In the genomic region with DNA sequence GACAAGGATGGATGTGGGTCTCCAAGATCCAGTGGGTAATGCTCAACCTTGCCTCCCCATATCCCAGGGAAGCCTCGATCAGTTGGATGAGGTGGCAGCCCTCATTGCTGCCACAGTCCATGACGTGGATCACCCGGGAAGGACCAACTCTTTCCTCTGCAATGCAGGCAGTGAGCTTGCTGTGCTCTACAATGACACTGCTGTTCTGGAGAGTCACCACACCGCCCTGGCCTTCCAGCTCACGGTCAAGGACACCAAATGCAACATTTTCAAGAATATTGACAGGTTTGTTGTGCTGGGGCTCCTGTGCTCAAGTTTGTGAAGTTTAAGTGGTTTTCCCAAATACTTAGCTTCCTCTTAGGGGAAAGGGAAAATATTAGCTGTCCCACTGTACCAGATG, we compare ENCODE assay signal across 13 cellular contexts.
"Had no signal": no experiment of that assay in that cellular context is flagged by ENCODE, and none has a peak within 500 bp of the region (broad histone marks: within the 10 kb centered on the region; RNA-seq: fewer than 3 reads in every experiment).

No MANE protein-coding gene starts in this region.

- ATAC-seq: activated CD4-positive, CD25-positive, alpha-beta regulatory T cell treated with anti-CD3 and anti-CD28 coated beads, Interleukin-2, amount 50 U/mL, for 24 hours; effector memory CD8-positive, alpha-beta T cell; left cardiac atrium had no signal

- H3K9me3 ChIP-seq: lower lobe of right lung, pancreas, upper lobe of left lung had no signal

- H3K4me3 Mint-ChIP-seq: activated naive CD8-positive, alpha-beta T cell treated with anti-CD3 and anti-CD28 coated beads, Interleukin-2, amount 10 ng/mL, durations not matched to agents 7 days and 5 days; activated T-helper 1 cell treated with anti-CD3 and anti-CD28 coated beads, Interleukin-12 subunit alpha, Interleukin-12 subunit beta, Interleukin-2, Interleukin-4 antibody, amounts not matched to agents 30 ng/mL and 10 ng/mL and 1 ng/mL, durations not matched to agents 14 hours and 24 hours and 36 hours; effector memory CD8-positive, alpha-beta T cell had no signal

- DNase-seq: activated naive CD8-positive, alpha-beta T cell treated with anti-CD3 and anti-CD28 coated beads, Interleukin-2, amount 10 ng/mL, durations not matched to agents 7 days and 5 days; effector memory CD8-positive, alpha-beta T cell; foreskin melanocyte; left cardiac atrium; lower lobe of right lung; midbrain; pancreas; stimulated activated CD4-positive, alpha-beta T cell treated with anti-CD3 and anti-CD28 coated beads, Interleukin-4, amount 100 ng/mL, for 24 hours; stimulated activated naive CD4-positive, alpha-beta T cell; upper lobe of left lung had no signal

- H3K9me3 Mint-ChIP-seq: activated naive CD8-positive, alpha-beta T cell treated with anti-CD3 and anti-CD28 coated beads, Interleukin-2, amount 10 ng/mL, durations not matched to agents 7 days and 5 days; effector memory CD8-positive, alpha-beta T cell had no signal

- FAIRE-seq: pancreas had no signal

- H3K27ac Mint-ChIP-seq: activated naive CD8-positive, alpha-beta T cell treated with anti-CD3 and anti-CD28 coated beads, Interleukin-2, amount 10 ng/mL, durations not matched to agents 7 days and 5 days; activated T-helper 1 cell treated with anti-CD3 and anti-CD28 coated beads, Interleukin-12 subunit alpha, Interleukin-12 subunit beta, Interleukin-2, Interleukin-4 antibody, amounts not matched to agents 30 ng/mL and 10 ng/mL and 1 ng/mL, durations not matched to agents 14 hours and 24 hours and 36 hours; effector memory CD8-positive, alpha-beta T cell had no signal

- H3K27ac ChIP-seq: lower lobe of right lung, pancreas, skin epidermis, upper lobe of left lung had no signal

- H3K4me1 Mint-ChIP-seq: activated naive CD8-positive, alpha-beta T cell treated with anti-CD3 and anti-CD28 coated beads, Interleukin-2, amount 10 ng/mL, durations not matched to agents 7 days and 5 days had no signal

- H3K27me3 ChIP-seq: pancreas, upper lobe of left lung had no signal

- H3K36me3 ChIP-seq: lower lobe of right lung, pancreas, upper lobe of left lung had no signal

- H3K36me3 Mint-ChIP-seq: activated naive CD8-positive, alpha-beta T cell treated with anti-CD3 and anti-CD28 coated beads, Interleukin-2, amount 10 ng/mL, durations not matched to agents 7 days and 5 days had no signal

- H3K4me3 ChIP-seq: lower lobe of right lung, pancreas, skin epidermis, upper lobe of left lung had no signal

- H3K4me1 ChIP-seq: pancreas had no signal
